In the genomic region with DNA sequence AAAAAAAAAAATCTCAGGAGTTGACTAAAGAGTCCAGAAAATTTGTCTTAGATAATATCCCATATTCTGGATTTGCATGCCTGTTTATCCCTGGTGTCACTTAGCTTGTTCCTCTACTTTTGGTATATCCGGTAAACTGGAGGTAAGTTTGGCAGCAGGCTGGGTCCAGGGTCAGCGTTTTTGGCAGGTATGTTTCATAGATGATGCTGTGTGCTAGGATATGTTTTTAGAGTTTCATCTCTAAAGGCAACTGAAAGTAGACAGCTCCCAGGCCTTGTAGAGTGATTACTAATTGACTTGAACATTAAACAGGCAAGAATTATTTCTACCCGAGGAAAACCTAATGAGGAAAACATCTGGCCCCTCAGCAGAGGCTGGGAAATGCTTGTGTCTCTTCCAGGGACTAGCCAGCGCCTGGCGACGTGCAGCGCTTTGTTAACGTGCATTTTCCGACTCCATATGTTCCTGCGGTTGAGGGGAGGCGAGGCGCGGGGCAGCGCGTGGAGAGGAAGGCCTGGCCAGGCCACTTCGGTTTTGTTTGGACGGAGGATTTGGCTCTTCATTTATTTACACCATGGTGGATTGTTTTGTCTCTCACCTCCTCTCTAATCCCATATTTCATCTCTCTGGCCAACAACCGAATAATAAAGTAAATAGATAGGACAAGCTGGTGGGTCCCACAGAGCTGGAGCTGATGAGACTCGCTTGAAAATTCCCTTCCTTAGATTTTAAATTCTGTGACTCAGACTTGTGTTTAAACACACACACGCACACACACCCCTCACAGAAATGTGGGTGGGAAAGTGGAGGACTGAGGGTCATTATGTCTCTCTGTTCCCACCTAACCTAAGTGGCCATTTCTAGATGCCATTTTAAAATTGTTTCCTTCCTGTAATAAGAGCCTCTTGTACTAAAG, we compare ENCODE assay signal across 15 cellular contexts.
A peak's percentile ranks its signal among the peaks of the same experiment; 100 is the strongest.
DNase-seq lines count a peak whose midpoint lies in the region; ATAC-seq and TF ChIP-seq lines count a peak whose summit lies in the region.
"Had no signal": no experiment of that assay in that cellular context is flagged by ENCODE, and none has a peak within 500 bp of the region (broad histone marks: within the 10 kb centered on the region; RNA-seq: fewer than 3 reads in every experiment).

No MANE protein-coding gene starts in this region.

- POLR2A ChIA-PET in AG04450 (lab: Yijun Ruan, JAX) = interaction anchor here (0.6 to 0.7 kb wide), 2 partner anchors 54 to 64 kb away, joined by 3 to 4 read pairs; no protein-coding TSS in a partner anchor
- POLR2A ChIA-PET in A673 (lab: Charles Lee; ENCODE audit: low non-redundant PET) = no interaction called here

- TF ChIP-seq CTCF in AG04450 (IDR thresholded peaks at IDR 0.05; ENCODE audit: low read depth, low read length) (no peak), esophagus squamous epithelium (IDR thresholded peaks at IDR 0.05) (no peak), A673 (conservative IDR thresholded peaks at IDR 0.05; ENCODE audit: low read depth, low read length) (no peak)

- H3K9ac ChIP-seq in muscle layer of colon (ENCODE audit: low read length) = no peak overlapping the region

- DNase-seq in AG04450 (ENCODE audit: low read depth, low spot score) = peak; percentile 68
- DNase-seq in NCI-H524 (lab: John Stamatoyannopoulos, UW) = peak; percentile 16 to 72
- no peak for DNase-seq in esophagus squamous epithelium (lab: John Stamatoyannopoulos, UW)
- DNase-seq in A673 (ENCODE audit: low spot score) = no peak
- no peak for DNase-seq in ureter (ENCODE audit: low spot score)
- no peak for DNase-seq in stimulated activated CD4-positive, alpha-beta T cell treated with anti-CD3 and anti-CD28 coated beads, Interleukin-1b, Interleukin-23, amount 100 ng/mL, for 48 hours
- DNase-seq: activated CD8-positive, alpha-beta memory T cell treated with anti-CD3 and anti-CD28 coated beads, Interleukin-2, amount 10 ng/mL, durations not matched to agents 7 days and 5 days; DMS153; Kasumi-1; mammary epithelial cell; NCI-H187; pancreas had no signal

- peak overlapping the region; percentile 80 for H3K27ac ChIP-seq in AG04450 (ENCODE audit: low read depth, low read length)
- H3K27ac ChIP-seq in esophagus squamous epithelium = peak overlapping the region in 3 of 4 donors; percentile 22 to 65 (median 62)
- H3K27ac ChIP-seq in muscle layer of colon (ENCODE audit: low read depth, low read length) = peak overlapping the region; percentile 49
- no peak overlapping the region for H3K27ac ChIP-seq in A673 (ENCODE audit: low read depth, low read length, poor library complexity, severe bottlenecking)
- H3K27ac ChIP-seq: pancreas, thoracic aorta had no signal

- peaks cover 3% of the 10 kb centered on the region; the same call in 1 of the 2 replicates for H3K9me3 ChIP-seq in AG04450 (ENCODE audit: control insufficient read depth, insufficient read depth, low read length)
- no peaks in the 10 kb centered on the region for H3K9me3 ChIP-seq in esophagus squamous epithelium
- no peaks in the 10 kb centered on the region for H3K9me3 ChIP-seq in muscle layer of colon (ENCODE audit: low read length)
- H3K9me3 ChIP-seq in A673 (ENCODE audit: low read depth, low read length, poor library complexity, severe bottlenecking) = no peaks in the 10 kb centered on the region
- H3K9me3 ChIP-seq: pancreas, thoracic aorta had no signal

- H3K36me3 ChIP-seq in esophagus squamous epithelium = no peaks in the 10 kb centered on the region
- no peaks in the 10 kb centered on the region for H3K36me3 ChIP-seq in muscle layer of colon (ENCODE audit: insufficient read depth, low read length)
- no peaks in the 10 kb centered on the region for H3K36me3 ChIP-seq in A673 (ENCODE audit: insufficient read depth, low read length, poor library complexity, severe bottlenecking)
- H3K36me3 ChIP-seq: pancreas, thoracic aorta had no signal

- 73 to 83% methylated on average over 11 to 19 of the region's 20 CpGs for WGBS in esophagus squamous epithelium, 2 donors

- no peak for TF ChIP-seq POLR2A in esophagus squamous epithelium (IDR thresholded peaks at IDR 0.05)

- peaks cover 0 to 3% (median 0%) of the 10 kb centered on the region in 3 donors for H3K4me1 ChIP-seq in esophagus squamous epithelium
- H3K4me1 ChIP-seq in muscle layer of colon (ENCODE audit: insufficient read depth, low read length) = peaks cover 10% of the 10 kb centered on the region
- H3K4me1 ChIP-seq in A673 (ENCODE audit: insufficient read depth, low read length, poor library complexity, severe bottlenecking) = peaks cover 13% of the 10 kb centered on the region
- H3K4me1 ChIP-seq: pancreas had no signal

- ATAC-seq in GM21390 (IDR thresholded peaks at IDR 0.05; ENCODE audit: unreplicated experiment) = no peak
- ATAC-seq: activated CD8-positive, alpha-beta memory T cell treated with anti-CD3 and anti-CD28 coated beads, Interleukin-2, amount 10 ng/mL, durations not matched to agents 7 days and 5 days had no signal

- CTCF ChIA-PET in AG04450 (lab: Charles Lee) (interaction anchor here (0.9 to 1.9 kb wide), 2 partner anchors 205 to 339 kb away, joined by 4 to 6 read pairs; no protein-coding TSS in a partner anchor), A673 (lab: Charles Lee) (no interaction called here)

- intact Hi-C loops in esophagus squamous epithelium (cut with DNase I) (no loop called here), A673 (cut with micrococcal nuclease; ENCODE audit: unreplicated experiment) (loop anchor here (10.0 kb wide), 1 partner anchor 337 kb away; no protein-coding TSS in a partner anchor)

- H3K27me3 ChIP-seq in AG04450 (ENCODE audit: control insufficient read depth, insufficient read depth, low read length) = no peaks in the 10 kb centered on the region
- H3K27me3 ChIP-seq in esophagus squamous epithelium = peaks cover 0 to 6% (median 0%) of the 10 kb centered on the region in 4 donors
- no peaks in the 10 kb centered on the region for H3K27me3 ChIP-seq in muscle layer of colon (ENCODE audit: control insufficient read depth in 1 of 2, insufficient read depth in 2 of 2, low read length in 2 of 2)
- no peaks in the 10 kb centered on the region for H3K27me3 ChIP-seq in A673 (replicated peaks; ENCODE audit: insufficient read depth, low read depth, low read length, poor library complexity)
- H3K27me3 ChIP-seq: pancreas had no signal

- no TSS peak for BruUV-seq in A673 (replicated peaks; lab: Mats Ljungman, UMichigan)

- H3K4me3 ChIP-seq in AG04450 (ENCODE audit: low read depth, low read length) = no peak overlapping the region
- no peak overlapping the region for H3K4me3 ChIP-seq in esophagus squamous epithelium
- H3K4me3 ChIP-seq in muscle layer of colon (ENCODE audit: low read depth in 1 of 2, low read length in 2 of 2) = no peak overlapping the region
- H3K4me3 ChIP-seq in A673 (ENCODE audit: low read depth, low read length, poor library complexity, severe bottlenecking) = no peak overlapping the region
- H3K4me3 ChIP-seq: pancreas, thoracic aorta had no signal

Comparison
In these comparisons a context has a peak if more than half of its experiments do, and no peak if none do; other contexts are left out.
1. DNase-seq: peak in AG04450 (single experiment) and NCI-H524 (2 of 2); none in esophagus squamous epithelium (single experiment), A673 (single experiment), ureter (single experiment) and stimulated activated CD4-positive, alpha-beta T cell treated with anti-CD3 and anti-CD28 coated beads, Interleukin-1b, Interleukin-23, amount 100 ng/mL, for 48 hours (single experiment).